Comparison of ENCODE assay signal across 17 cellular contexts in genomic region chrX:12965390-12965940, GRCh38. TPM values are rescaled to one million over a fixed set of nuclear protein-coding genes. Genes with fewer than 3 reads are reported as not detected.
DNase-seq lines count a peak whose midpoint lies in the region; ATAC-seq and TF ChIP-seq lines count a peak whose summit lies in the region.
"Had no signal": no experiment of that assay in that cellular context is flagged by ENCODE, and none has a peak within 500 bp of the region (broad histone marks: within the 10 kb centered on the region; RNA-seq: fewer than 3 reads in every experiment).

No MANE protein-coding gene starts in this region.

- no peaks in the 10 kb centered on the region for H3K27me3 Mint-ChIP-seq in CD4-positive, CD25-positive, alpha-beta regulatory T cell
- no peaks in the 10 kb centered on the region for H3K27me3 Mint-ChIP-seq in brain
- H3K27me3 Mint-ChIP-seq in effector memory CD8-positive, alpha-beta T cell: no peaks in the 10 kb centered on the region

- peak overlapping the region in 2 of 3 donors; percentile 69 to 90 for H3K27ac Mint-ChIP-seq in CD4-positive, CD25-positive, alpha-beta regulatory T cell
- H3K27ac Mint-ChIP-seq in brain: peak overlapping the region in 3 of 5 experiments; percentile 36 to 41 (median 40)
- H3K27ac Mint-ChIP-seq in effector memory CD8-positive, alpha-beta T cell: no peak overlapping the region

- H3K36me3 Mint-ChIP-seq in CD4-positive, CD25-positive, alpha-beta regulatory T cell: no peaks in the 10 kb centered on the region
- no peaks in the 10 kb centered on the region for H3K36me3 Mint-ChIP-seq in brain
- H3K36me3 Mint-ChIP-seq in effector memory CD8-positive, alpha-beta T cell (ENCODE audit: insufficient read depth): no peaks in the 10 kb centered on the region

- H3F3A ChIP-seq in SU-DHL-6 (ENCODE audit: insufficient read depth): peaks cover 13% of the 10 kb centered on the region

- TF ChIP-seq EP300 in suprapubic skin (IDR thresholded peaks at IDR 0.05): no peak

- H3K27me3 ChIP-seq in A673 (replicated peaks; ENCODE audit: insufficient read depth, low read depth, low read length, poor library complexity): no peaks in the 10 kb centered on the region
- no peaks in the 10 kb centered on the region for H3K27me3 ChIP-seq in CD4-positive, CD25-positive, alpha-beta regulatory T cell (ENCODE audit: control insufficient read depth, insufficient read depth, low read length)
- no peaks in the 10 kb centered on the region for H3K27me3 ChIP-seq in SU-DHL-6 (ENCODE audit: low read length)
- H3K27me3 ChIP-seq in left ventricle myocardium inferior (ENCODE audit: low read depth): no peaks in the 10 kb centered on the region
- H3K27me3 ChIP-seq in suprapubic skin: no peaks in the 10 kb centered on the region
- H3K27me3 ChIP-seq: BLaER1, SJSA1 had no signal

- no peaks in the 10 kb centered on the region for H3K79me2 ChIP-seq in SU-DHL-6 (ENCODE audit: insufficient read depth, low read length)
- H3K79me2 ChIP-seq: parathyroid adenoma had no signal

- H3K4me3 ChIP-seq in A673 (ENCODE audit: low read depth, low read length, poor library complexity, severe bottlenecking) (no peak overlapping the region), SU-DHL-6 (ENCODE audit: insufficient read depth, low read length, poor library complexity, severe bottlenecking) (no peak overlapping the region), left ventricle myocardium inferior (no peak overlapping the region), suprapubic skin (no peak overlapping the region)
- no peak overlapping the region for H3K4me3 ChIP-seq in CD4-positive, CD25-positive, alpha-beta regulatory T cell (ENCODE audit: low read depth, low read length)
- H3K4me3 ChIP-seq: BLaER1, SJSA1 had no signal

- H3K9me3 ChIP-seq in A673 (ENCODE audit: low read depth, low read length, poor library complexity, severe bottlenecking) (no peaks in the 10 kb centered on the region), SU-DHL-6 (ENCODE audit: insufficient read depth, low read length) (no peaks in the 10 kb centered on the region), left ventricle myocardium inferior (replicated peaks) (no peaks in the 10 kb centered on the region), suprapubic skin (no peaks in the 10 kb centered on the region)
- no peaks in the 10 kb centered on the region for H3K9me3 ChIP-seq in CD4-positive, CD25-positive, alpha-beta regulatory T cell (ENCODE audit: control insufficient read depth in 2 of 2, low read length in 2 of 2)
- H3K9me3 ChIP-seq: SJSA1 had no signal

- H3K9me3 Mint-ChIP-seq in CD4-positive, CD25-positive, alpha-beta regulatory T cell: no peaks in the 10 kb centered on the region
- peaks cover 3 to 13% (median 10%) of the 10 kb centered on the region in 5 experiments for H3K9me3 Mint-ChIP-seq in brain
- no peaks in the 10 kb centered on the region for H3K9me3 Mint-ChIP-seq in effector memory CD8-positive, alpha-beta T cell

- DNase-seq in A673 (ENCODE audit: low spot score) (peak; percentile 22), left ventricle myocardium inferior (no peak), suprapubic skin (ENCODE audit: low spot score in 2 of 2) (no peak)
- no peak for DNase-seq in CD4-positive, CD25-positive, alpha-beta regulatory T cell
- DNase-seq in effector memory CD8-positive, alpha-beta T cell: no peak
- DNase-seq: amniotic stem cell; left cardiac atrium; NCI-H2029; NCI-H446 treated with DMSO at 0.1 percent for 48 hours; stimulated activated CD4-positive, alpha-beta T cell treated with anti-CD3 and anti-CD28 coated beads, Interleukin-4, amount 100 ng/mL, for 1 hour; stimulated activated CD8-positive, alpha-beta memory T cell treated with anti-CD3 and anti-CD28 coated beads, Interleukin-4, amount 100 ng/mL, for 48 hours had no signal

- CTCF ChIA-PET in A673 (lab: Charles Lee): interaction anchor here (1.0 kb wide), 1 partner anchor 19 kb away, joined by 7 read pairs; no protein-coding TSS in a partner anchor

- intact Hi-C loops in A673 (cut with micrococcal nuclease; ENCODE audit: unreplicated experiment) (no loop called here), left ventricle myocardium inferior (cut with micrococcal nuclease) (no loop called here)

- H2AFZ ChIP-seq in SU-DHL-6 (ENCODE audit: low read depth, low read length, severe bottlenecking): peak overlapping the region; percentile 41
- H2AFZ ChIP-seq: parathyroid adenoma had no signal

- H3K4me1 ChIP-seq in A673 (ENCODE audit: insufficient read depth, low read length, poor library complexity, severe bottlenecking) (peaks cover under 1% of the 10 kb centered on the region), left ventricle myocardium inferior (no peaks in the 10 kb centered on the region), suprapubic skin (no peaks in the 10 kb centered on the region)
- peaks cover 54% of the 10 kb centered on the region for H3K4me1 ChIP-seq in CD4-positive, CD25-positive, alpha-beta regulatory T cell (ENCODE audit: control insufficient read depth, insufficient read depth, low read length, poor library complexity, severe bottlenecking)
- H3K4me1 ChIP-seq: parathyroid adenoma had no signal

- no peak overlapping the region for H3K4me2 ChIP-seq in SU-DHL-6 (ENCODE audit: low read depth, low read length, poor library complexity, severe bottlenecking)
- H3K4me2 ChIP-seq: BLaER1 had no signal

- H3K27ac ChIP-seq in A673 (ENCODE audit: low read depth, low read length, poor library complexity, severe bottlenecking) (no peak overlapping the region), SU-DHL-6 (ENCODE audit: low read depth, low read length) (no peak overlapping the region), left ventricle myocardium inferior (replicated peaks) (no peak overlapping the region), suprapubic skin (no peak overlapping the region)
- H3K27ac ChIP-seq in CD4-positive, CD25-positive, alpha-beta regulatory T cell (ENCODE audit: insufficient read depth, low read length, poor library complexity, severe bottlenecking): peak overlapping the region; percentile 90
- H3K27ac ChIP-seq: BLaER1, parathyroid adenoma, SJSA1, VCaP had no signal

- no peak for TF ChIP-seq POLR2A in suprapubic skin (IDR thresholded peaks at IDR 0.05)

- H3K4me3 Mint-ChIP-seq in CD4-positive, CD25-positive, alpha-beta regulatory T cell: peak overlapping the region in 1 of 4 donors; percentile 83
- H3K4me3 Mint-ChIP-seq in brain: no peak overlapping the region
- no peak overlapping the region for H3K4me3 Mint-ChIP-seq in effector memory CD8-positive, alpha-beta T cell

- no peak for ATAC-seq in CD4-positive, CD25-positive, alpha-beta regulatory T cell (ENCODE audit: low read depth in 2 of 2)
- no peak for ATAC-seq in effector memory CD8-positive, alpha-beta T cell (replicated peaks)
- ATAC-seq: left cardiac atrium had no signal

- no TSS peak for BruUV-seq in A673 (replicated peaks; lab: Mats Ljungman, UMichigan)

- H3K9me2 ChIP-seq in SU-DHL-6 (replicated peaks; ENCODE audit: insufficient read depth, low read length): no peaks in the 10 kb centered on the region

- WGBS in suprapubic skin: 87% methylated on average over 5 of the region's 5 CpGs

- H3K4me1 Mint-ChIP-seq in CD4-positive, CD25-positive, alpha-beta regulatory T cell: peaks cover 20 to 68% (median 35%) of the 10 kb centered on the region in 4 donors
- peaks cover 15% of the 10 kb centered on the region for H3K4me1 Mint-ChIP-seq in brain
- H3K4me1 Mint-ChIP-seq in effector memory CD8-positive, alpha-beta T cell (ENCODE audit: low read depth in 2 of 2): peaks cover 27 to 35% of the 10 kb centered on the region in 2 donors

- H3K36me3 ChIP-seq in A673 (ENCODE audit: insufficient read depth, low read length, poor library complexity, severe bottlenecking): no peaks in the 10 kb centered on the region
- no peaks in the 10 kb centered on the region for H3K36me3 ChIP-seq in CD4-positive, CD25-positive, alpha-beta regulatory T cell (ENCODE audit: control insufficient read depth, insufficient read depth, low read length)
- H3K36me3 ChIP-seq in SU-DHL-6 (ENCODE audit: low read length): no peaks in the 10 kb centered on the region
- H3K36me3 ChIP-seq in left ventricle myocardium inferior: no peaks in the 10 kb centered on the region
- no peaks in the 10 kb centered on the region for H3K36me3 ChIP-seq in suprapubic skin
- H3K36me3 ChIP-seq: BLaER1, SJSA1 had no signal

- H4K20me1 ChIP-seq in SU-DHL-6 (ENCODE audit: low read depth, low read length): no peaks in the 10 kb centered on the region
- H4K20me1 ChIP-seq: BLaER1 had no signal

- TF ChIP-seq CTCF in A673 (conservative IDR thresholded peaks at IDR 0.05; ENCODE audit: low read depth, low read length) (no peak), SU-DHL-6 (IDR thresholded peaks at IDR 0.05; ENCODE audit: insufficient read depth, low read length, poor library complexity, severe bottlenecking) (no peak), brain (conservative IDR thresholded peaks at IDR 0.05) (no peak), left ventricle myocardium inferior (IDR thresholded peaks at IDR 0.05; ENCODE audit: borderline replicate concordance) (no peak), suprapubic skin (IDR thresholded peaks at IDR 0.05) (no peak)

- POLR2A ChIA-PET in A673 (lab: Charles Lee; ENCODE audit: low non-redundant PET): no interaction called here

- no peak overlapping the region for H3K9ac ChIP-seq in SU-DHL-6 (ENCODE audit: low read length)
- H3K9ac ChIP-seq: BLaER1, parathyroid adenoma had no signal

RNA-seq across cellular contexts. Expression of gene TMSB4X, which starts 9.4 kb away (rescaled TPM):
- total RNA-seq in A673 (2021) (975 and 1,093 TPM in 2 replicates), left ventricle myocardium inferior (955 TPM), suprapubic skin (1,000 to 10,000 TPM in 3 of 4 donors, 100 to 1,000 TPM in 1; 880 to 1,466 (median 1,228) TPM)
- total RNA-seq in CD4-positive, CD25-positive, alpha-beta regulatory T cell: 6,725 TPM
- polyA plus RNA-seq in CD4-positive, CD25-positive, alpha-beta regulatory T cell: over 10,000 TPM; 30,486 to 36,942 (median 35,671) TPM
- 3,699 TPM for polyA plus RNA-seq in brain (ENCODE audit: insufficient read depth, low read depth, low replicate concordance)

RNA-seq across cellular contexts. Expression of gene TLR8, which starts 59.0 kb away (rescaled TPM):
- total RNA-seq in A673 (2021) (not detected in 2 replicates), left ventricle myocardium inferior (0.85 TPM), suprapubic skin (under 1 TPM in 3 of 4 donors, not detected in 1; 0.11 to 0.17 (median 0.16) TPM)
- total RNA-seq in CD4-positive, CD25-positive, alpha-beta regulatory T cell: not detected
- polyA plus RNA-seq in CD4-positive, CD25-positive, alpha-beta regulatory T cell: not detected
- 0.10 TPM for polyA plus RNA-seq in brain (ENCODE audit: insufficient read depth, low read depth, low replicate concordance)
- total RNA-seq: SJSA1 had no signal

Comparison
In these comparisons a context has a peak if more than half of its experiments do, and no peak if none do; other contexts are left out.
1. H3K27ac Mint-ChIP-seq: peak in CD4-positive, CD25-positive, alpha-beta regulatory T cell (2 of 3) and brain (3 of 5); none in effector memory CD8-positive, alpha-beta T cell (0 of 2).